In genomic region chr13:28718186-28718537, GRCh38 we compare ENCODE assay signal across 8 cellular contexts. TPM values are rescaled to one million over a fixed set of nuclear protein-coding genes. Genes with fewer than 3 reads are reported as not detected.
A peak's percentile ranks its signal among the peaks of the same experiment; 100 is the strongest.
DNase-seq lines count a peak whose midpoint lies in the region; ATAC-seq and TF ChIP-seq lines count a peak whose summit lies in the region.

No MANE protein-coding gene starts in this region.

- H3K4me3 ChIP-seq in AG04450 (ENCODE audit: low read depth, low read length): peak overlapping the region; percentile 73
- H3K4me3 ChIP-seq in iPS-20b (ENCODE audit: low read length): peak overlapping the region; percentile 85

- peak overlapping the region; percentile 96 for H3K27ac Mint-ChIP-seq in stimulated activated naive B cell treated with anti-CD40 and anti-IgM and Interleukin-4, amounts not matched to agents 10 μg/mL and 1 μg/mL and 100 μg/mL, for 72 hours

- CTCF ChIA-PET in AG04450 (lab: Charles Lee): interaction anchor here (1.2 kb wide), 1 partner anchor 20 kb away, joined by 3 read pairs; no protein-coding TSS in a partner anchor

- H3K27ac ChIP-seq in AG04450 (ENCODE audit: low read depth, low read length) (peak overlapping the region; percentile 86), iPS-20b (ENCODE audit: low read length) (no peak overlapping the region)

- peak; percentile 1 for ATAC-seq in HG02852 (IDR thresholded peaks at IDR 0.05; ENCODE audit: unreplicated experiment)
- ATAC-seq in stimulated activated naive B cell treated with anti-CD40 and anti-IgM and Interleukin-4, amounts not matched to agents 10 μg/mL and 1 μg/mL and 100 μg/mL, for 72 hours (replicated peaks): peak; percentile 0 to 3

- peak overlapping the region; percentile 35; the same call in 1 of the 2 replicates for H3K9ac ChIP-seq in iPS-20b (ENCODE audit: low read depth, low read length)

- no peaks in the 10 kb centered on the region for H3K36me3 ChIP-seq in iPS-20b (ENCODE audit: insufficient read depth, low read depth, low read length)

- H3K27me3 ChIP-seq in AG04450 (ENCODE audit: control insufficient read depth, insufficient read depth, low read length): no peaks in the 10 kb centered on the region
- peaks cover 42% of the 10 kb centered on the region for H3K27me3 ChIP-seq in iPS-20b (ENCODE audit: insufficient read depth, low read length)

- DNase-seq in AG04450 (ENCODE audit: low read depth, low spot score) (no peak), amniotic epithelial cell (ENCODE audit: low read depth) (peak; percentile 39), NCI-H748 treated with DMSO at 0.1 percent for 48 hours (lab: John Stamatoyannopoulos, UW) (no peak), NCI-H1417 (lab: John Stamatoyannopoulos, UW) (no peak)
- DNase-seq in stimulated activated naive B cell treated with anti-CD40 and anti-IgM and Interleukin-4, amounts not matched to agents 10 μg/mL and 1 μg/mL and 100 μg/mL, for 72 hours: no peak
- DNase-seq in activated CD8-positive, alpha-beta memory T cell treated with anti-CD3 and anti-CD28 coated beads, Interleukin-2, amount 50 U/mL, for 4 hours: no peak

- no peak for TF ChIP-seq CTCF in AG04450 (IDR thresholded peaks at IDR 0.05; ENCODE audit: low read depth, low read length)

- no peaks in the 10 kb centered on the region for H3K27me3 Mint-ChIP-seq in stimulated activated naive B cell treated with anti-CD40 and anti-IgM and Interleukin-4, amounts not matched to agents 10 μg/mL and 1 μg/mL and 100 μg/mL, for 72 hours

- H3K9me3 ChIP-seq in AG04450 (ENCODE audit: control insufficient read depth, insufficient read depth, low read length) (no peaks in the 10 kb centered on the region), iPS-20b (ENCODE audit: insufficient read depth, low read depth, low read length) (no peaks in the 10 kb centered on the region)

- H3K36me3 Mint-ChIP-seq in stimulated activated naive B cell treated with anti-CD40 and anti-IgM and Interleukin-4, amounts not matched to agents 10 μg/mL and 1 μg/mL and 100 μg/mL, for 72 hours: peaks cover 4 to 7% of the 10 kb centered on the region in 2 donors

- peak overlapping the region; percentile 98 for H3K4me3 Mint-ChIP-seq in stimulated activated naive B cell treated with anti-CD40 and anti-IgM and Interleukin-4, amounts not matched to agents 10 μg/mL and 1 μg/mL and 100 μg/mL, for 72 hours

- POLR2A ChIA-PET in AG04450 (lab: Yijun Ruan, JAX): no interaction called here

- peaks cover 2% of the 10 kb centered on the region; the same call in 1 of the 2 replicates for H3K4me1 ChIP-seq in iPS-20b (ENCODE audit: insufficient read depth, low read length)

- H3K4me1 Mint-ChIP-seq in stimulated activated naive B cell treated with anti-CD40 and anti-IgM and Interleukin-4, amounts not matched to agents 10 μg/mL and 1 μg/mL and 100 μg/mL, for 72 hours: peaks cover 19 to 38% of the 10 kb centered on the region in 2 donors

- H3K9me3 Mint-ChIP-seq in stimulated activated naive B cell treated with anti-CD40 and anti-IgM and Interleukin-4, amounts not matched to agents 10 μg/mL and 1 μg/mL and 100 μg/mL, for 72 hours: no peaks in the 10 kb centered on the region

RNA-seq across cellular contexts. Expression of gene SLC46A3, which starts 0.6 kb away (rescaled TPM):
- polyA plus RNA-seq in AG04450 (2011; rRNA removed): 3.9 and 5.2 TPM in 2 replicates
- 1.6 and 2.3 TPM in 2 replicates for polyA minus RNA-seq in AG04450 (2011; rRNA and poly(A)+ RNA removed)

RNA-seq across cellular contexts. Expression of gene POMP, which starts 59.2 kb away (rescaled TPM):
- polyA plus RNA-seq in AG04450 (2011; rRNA removed): 89.6 and 117 TPM in 2 replicates
- 31.7 and 52.7 TPM in 2 replicates for polyA minus RNA-seq in AG04450 (2011; rRNA and poly(A)+ RNA removed)
